In the genomic region with DNA sequence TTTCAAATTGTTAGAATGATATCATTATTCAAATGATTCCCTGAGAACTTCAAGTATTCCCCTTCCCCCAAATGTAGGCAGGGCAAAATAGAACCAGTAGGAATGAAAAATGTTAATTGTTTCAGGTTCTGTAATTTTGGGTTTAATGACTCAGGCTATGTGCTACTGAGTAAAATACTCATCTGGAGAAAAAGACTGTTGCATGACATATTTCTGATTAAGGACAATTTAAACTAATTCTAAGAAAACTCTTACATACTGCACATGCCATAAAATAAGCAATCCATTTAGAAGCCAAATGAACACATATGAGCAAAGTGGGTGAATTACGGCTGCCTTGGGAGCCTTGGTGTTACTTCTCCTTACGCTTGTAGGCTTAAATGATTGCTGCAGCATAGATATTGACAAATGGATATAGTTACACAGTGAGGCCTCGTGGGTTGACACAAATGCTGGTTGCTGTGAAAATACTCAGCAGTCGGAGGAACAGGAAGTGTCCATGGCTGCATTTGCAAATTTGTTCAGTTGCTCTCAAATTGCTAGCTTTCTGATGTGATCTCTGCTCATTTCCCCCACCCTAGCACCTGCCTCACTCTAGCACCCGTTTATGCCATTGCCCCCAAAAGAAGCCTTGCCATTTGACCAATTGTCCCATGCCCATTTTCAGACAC, we compare ENCODE assay signal across 8 cellular contexts.
DNase-seq lines count a peak whose midpoint lies in the region; ATAC-seq and TF ChIP-seq lines count a peak whose summit lies in the region.

No MANE protein-coding gene starts in this region.

- no peak for ATAC-seq in CD8-positive, alpha-beta T cell
- peak; percentile 28 for ATAC-seq in GM19328 (IDR thresholded peaks at IDR 0.05; ENCODE audit: unreplicated experiment)
- no peak for ATAC-seq in activated naive CD8-positive, alpha-beta T cell treated with anti-CD3 and anti-CD28 coated beads, Interleukin-2, amount 10 ng/mL, durations not matched to agents 7 days and 5 days (ENCODE audit: low read depth)

- H3F3A ChIP-seq in Loucy (ENCODE audit: low read depth) = peaks cover 7% of the 10 kb centered on the region; the same call in 1 of the 2 replicates

- H3K27me3 ChIP-seq in CD8-positive, alpha-beta T cell (ENCODE audit: insufficient read depth, low read length) = no peaks in the 10 kb centered on the region
- H3K27me3 ChIP-seq in Loucy (ENCODE audit: insufficient read depth, low read length, poor library complexity, severe bottlenecking) (no peaks in the 10 kb centered on the region), vagina (no peaks in the 10 kb centered on the region)

- TF ChIP-seq CTCF in CD8-positive, alpha-beta T cell (IDR thresholded peaks at IDR 0.05) = no peak
- TF ChIP-seq CTCF in Loucy (conservative IDR thresholded peaks at IDR 0.05; ENCODE audit: low read length) = no peak
- no peak for TF ChIP-seq CTCF in vagina (IDR thresholded peaks at IDR 0.05)

- no peaks in the 10 kb centered on the region for H3K9me3 Mint-ChIP-seq in CD8-positive, alpha-beta T cell
- H3K9me3 Mint-ChIP-seq in activated naive CD8-positive, alpha-beta T cell treated with anti-CD3 and anti-CD28 coated beads, Interleukin-2, amount 10 ng/mL, durations not matched to agents 7 days and 5 days = no peaks in the 10 kb centered on the region

- H3K4me1 ChIP-seq in CD8-positive, alpha-beta T cell (ENCODE audit: insufficient read depth, low read length) = peaks cover 53% of the 10 kb centered on the region
- H3K4me1 ChIP-seq in Loucy (ENCODE audit: insufficient read depth, low read length, poor library complexity, severe bottlenecking) = peaks cover 55% of the 10 kb centered on the region
- H3K4me1 ChIP-seq in vagina = no peaks in the 10 kb centered on the region

- H3K36me3 ChIP-seq in CD8-positive, alpha-beta T cell (ENCODE audit: insufficient read depth, low read length) = no peaks in the 10 kb centered on the region
- H3K36me3 ChIP-seq in Loucy (ENCODE audit: insufficient read depth, low read length) (no peaks in the 10 kb centered on the region), vagina (no peaks in the 10 kb centered on the region)

- no peaks in the 10 kb centered on the region for H3K79me2 ChIP-seq in Loucy (ENCODE audit: insufficient read depth, low read length)

- peak overlapping the region; percentile 60 for H3K4me2 ChIP-seq in Loucy (ENCODE audit: low read depth, low read length, poor library complexity, severe bottlenecking)

- DNase-seq in CD8-positive, alpha-beta T cell = no peak
- DNase-seq in activated naive CD8-positive, alpha-beta T cell treated with anti-CD3 and anti-CD28 coated beads, Interleukin-2, amount 10 ng/mL, durations not matched to agents 7 days and 5 days = peak; percentile 27
- DNase-seq in vagina (ENCODE audit: extremely low spot score in 2 of 2) (no peak), T-helper 9 cell (no peak), GM03348 (ENCODE audit: low spot score) (no peak), dermis blood vessel endothelial cell (no peak)

- H3K4me1 Mint-ChIP-seq in CD8-positive, alpha-beta T cell (ENCODE audit: low read depth) = peaks cover 55% of the 10 kb centered on the region
- peaks cover 40% of the 10 kb centered on the region for H3K4me1 Mint-ChIP-seq in activated naive CD8-positive, alpha-beta T cell treated with anti-CD3 and anti-CD28 coated beads, Interleukin-2, amount 10 ng/mL, durations not matched to agents 7 days and 5 days

- H2AFZ ChIP-seq in Loucy (ENCODE audit: low read length) = peak overlapping the region; percentile 66

- peak overlapping the region; percentile 53 for H3K27ac Mint-ChIP-seq in CD8-positive, alpha-beta T cell
- H3K27ac Mint-ChIP-seq in activated naive CD8-positive, alpha-beta T cell treated with anti-CD3 and anti-CD28 coated beads, Interleukin-2, amount 10 ng/mL, durations not matched to agents 7 days and 5 days = peak overlapping the region; percentile 85

- no peak for TF ChIP-seq POLR2A in vagina (IDR thresholded peaks at IDR 0.05)

- no peaks in the 10 kb centered on the region for H4K20me1 ChIP-seq in Loucy (ENCODE audit: insufficient read depth, low read length, poor library complexity, severe bottlenecking)

- H3K27me3 Mint-ChIP-seq in CD8-positive, alpha-beta T cell (ENCODE audit: low read depth) = no peaks in the 10 kb centered on the region
- H3K27me3 Mint-ChIP-seq in activated naive CD8-positive, alpha-beta T cell treated with anti-CD3 and anti-CD28 coated beads, Interleukin-2, amount 10 ng/mL, durations not matched to agents 7 days and 5 days = no peaks in the 10 kb centered on the region

- peak overlapping the region; percentile 51 for H3K4me3 Mint-ChIP-seq in CD8-positive, alpha-beta T cell
- H3K4me3 Mint-ChIP-seq in activated naive CD8-positive, alpha-beta T cell treated with anti-CD3 and anti-CD28 coated beads, Interleukin-2, amount 10 ng/mL, durations not matched to agents 7 days and 5 days = peak overlapping the region; percentile 28

- H3K9me2 ChIP-seq in Loucy (replicated peaks; ENCODE audit: low read depth, low read length) = no peaks in the 10 kb centered on the region

- no peaks in the 10 kb centered on the region for H3K9me3 ChIP-seq in CD8-positive, alpha-beta T cell (ENCODE audit: low read length)
- H3K9me3 ChIP-seq in Loucy (ENCODE audit: insufficient read depth, low read depth, low read length) (no peaks in the 10 kb centered on the region), vagina (no peaks in the 10 kb centered on the region)

- peak overlapping the region; percentile 40 for H3K9ac ChIP-seq in Loucy (ENCODE audit: low read depth, low read length, poor library complexity, severe bottlenecking)

- no peak overlapping the region for H3K4me3 ChIP-seq in CD8-positive, alpha-beta T cell (ENCODE audit: low read depth, low read length)
- H3K4me3 ChIP-seq in Loucy (ENCODE audit: low read length, poor library complexity, severe bottlenecking) (no peak overlapping the region), vagina (no peak overlapping the region)

- intact Hi-C loops in CD8-positive, alpha-beta T cell (cut with DNase I, micrococcal nuclease) = loop anchor here in 1 of 2 experiments (1.0 to 2.0 kb wide), 2 partner anchors 15 to 38 kb away; no protein-coding TSS in a partner anchor
- intact Hi-C loops in vagina (cut with DNase I) = no loop called here

- POLR2A ChIA-PET in CD8-positive, alpha-beta T cell (lab: Charles Lee) = interaction anchor here (1.1 kb wide), 1 partner anchor 38 kb away, joined by 3 read pairs; no protein-coding TSS in a partner anchor
- POLR2A ChIA-PET in activated naive CD8-positive, alpha-beta T cell treated with anti-CD3 and anti-CD28 coated beads, Interleukin-2, amount 10 ng/mL, durations not matched to agents 7 days and 5 days (lab: Charles Lee) = interaction anchor here (1.0 kb wide), 1 partner anchor 16 kb away, joined by 4 read pairs; no protein-coding TSS in a partner anchor

- H3K27ac ChIP-seq in CD8-positive, alpha-beta T cell (ENCODE audit: low read depth, low read length) = no peak overlapping the region
- no peak overlapping the region for H3K27ac ChIP-seq in vagina

- CTCF ChIA-PET in CD8-positive, alpha-beta T cell (lab: Charles Lee) = interaction anchor here (0.7 kb wide), 1 partner anchor 35 kb away, joined by 3 read pairs; no protein-coding TSS in a partner anchor

- no peaks in the 10 kb centered on the region for H3K36me3 Mint-ChIP-seq in CD8-positive, alpha-beta T cell
- H3K36me3 Mint-ChIP-seq in activated naive CD8-positive, alpha-beta T cell treated with anti-CD3 and anti-CD28 coated beads, Interleukin-2, amount 10 ng/mL, durations not matched to agents 7 days and 5 days = peaks cover 15% of the 10 kb centered on the region
